In genomic region chr4:39941682-39942217, GRCh38 we compare ENCODE assay signal across 17 cellular contexts. TPM values are rescaled to one million over a fixed set of nuclear protein-coding genes. Genes with fewer than 3 reads are reported as not detected.
DNase-seq lines count a peak whose midpoint lies in the region; ATAC-seq, FAIRE-seq and TF ChIP-seq lines count a peak whose summit lies in the region.
"Had no signal": no experiment of that assay in that cellular context is flagged by ENCODE, and none has a peak within 500 bp of the region (broad histone marks: within the 10 kb centered on the region; RNA-seq: fewer than 3 reads in every experiment).

No MANE protein-coding gene starts in this region.

- no peak overlapping the region for H3K4me3 ChIP-seq in small intestine (ENCODE audit: low read depth in 1 of 2, low read length in 2 of 2)
- no peak overlapping the region for H3K4me3 ChIP-seq in ascending aorta
- H3K4me3 ChIP-seq: A549 had no signal

- no peak overlapping the region for H3K4me3 Mint-ChIP-seq in activated CD8-positive, alpha-beta T cell treated with anti-CD3 and anti-CD28 coated beads for 36 hours
- H3K4me3 Mint-ChIP-seq in activated CD8-positive, alpha-beta T cell treated with anti-CD3 and anti-CD28 coated beads, Interleukin-2, amount 10 ng/mL, durations not matched to agents 7 days and 5 days: no peak overlapping the region
- no peak overlapping the region for H3K4me3 Mint-ChIP-seq in activated naive CD8-positive, alpha-beta T cell treated with anti-CD3 and anti-CD28 coated beads, Interleukin-2, amount 10 ng/mL, durations not matched to agents 7 days and 5 days
- H3K4me3 Mint-ChIP-seq: CD14-positive monocyte, HFFc6 had no signal

- ATAC-seq in activated CD8-positive, alpha-beta T cell treated with anti-CD3 and anti-CD28 coated beads for 36 hours: no peak
- no peak for ATAC-seq in activated CD8-positive, alpha-beta T cell treated with anti-CD3 and anti-CD28 coated beads, Interleukin-2, amount 10 ng/mL, durations not matched to agents 7 days and 5 days
- no peak for ATAC-seq in activated naive CD8-positive, alpha-beta T cell treated with anti-CD3 and anti-CD28 coated beads, Interleukin-2, amount 10 ng/mL, durations not matched to agents 7 days and 5 days (ENCODE audit: low read depth)
- ATAC-seq: A549 had no signal

- H3K9me3 Mint-ChIP-seq in activated CD8-positive, alpha-beta T cell treated with anti-CD3 and anti-CD28 coated beads for 36 hours: no peaks in the 10 kb centered on the region
- no peaks in the 10 kb centered on the region for H3K9me3 Mint-ChIP-seq in activated CD8-positive, alpha-beta T cell treated with anti-CD3 and anti-CD28 coated beads, Interleukin-2, amount 10 ng/mL, durations not matched to agents 7 days and 5 days (ENCODE audit: insufficient read depth)
- H3K9me3 Mint-ChIP-seq in activated naive CD8-positive, alpha-beta T cell treated with anti-CD3 and anti-CD28 coated beads, Interleukin-2, amount 10 ng/mL, durations not matched to agents 7 days and 5 days: no peaks in the 10 kb centered on the region
- H3K9me3 Mint-ChIP-seq: CD14-positive monocyte, HFFc6 had no signal

- TF ChIP-seq POLR2A in GM12891 (IDR thresholded peaks at IDR 0.05; ENCODE audit: low read depth, low read length): no peak

- FAIRE-seq in GM12891 (lab: Jason Lieb, UNC): peak; percentile 73
- FAIRE-seq in small intestine (lab: Jason Lieb, UNC): no peak
- FAIRE-seq: A549 had no signal

- H3K4me1 ChIP-seq in small intestine (ENCODE audit: control insufficient read depth in 2 of 2, insufficient read depth in 1 of 2, low read depth in 1 of 2, low read length in 1 of 2) (no peaks in the 10 kb centered on the region), ascending aorta (no peaks in the 10 kb centered on the region)
- H3K4me1 ChIP-seq: Caco-2 had no signal

- no peak for DNase-seq in activated CD8-positive, alpha-beta T cell treated with anti-CD3 and anti-CD28 coated beads for 36 hours
- DNase-seq in activated CD8-positive, alpha-beta T cell treated with anti-CD3 and anti-CD28 coated beads, Interleukin-2, amount 10 ng/mL, durations not matched to agents 7 days and 5 days: no peak
- DNase-seq in GM12891 (ENCODE audit: insufficient read length, low spot score): no peak
- DNase-seq in activated naive CD8-positive, alpha-beta T cell treated with anti-CD3 and anti-CD28 coated beads, Interleukin-2, amount 10 ng/mL, durations not matched to agents 7 days and 5 days: no peak
- DNase-seq in small intestine: peak; percentile 9
- DNase-seq in DMS53 treated with DMSO at 0.1 percent for 48 hours (lab: John Stamatoyannopoulos, UW; ENCODE audit: unreplicated experiment): no peak
- DNase-seq in HuH-7 (ENCODE audit: low spot score): no peak
- DNase-seq in ascending aorta (ENCODE audit: low spot score in 2 of 2): no peak
- DNase-seq: Caco-2, GOT3, HFFc6, Karpas-422, NCI-H1105 treated with DMSO at 0.1 percent for 48 hours, NCI-H187 treated with DMSO at 0.1 percent for 48 hours, NCI-H446 had no signal

- POLR2A ChIA-PET in activated CD8-positive, alpha-beta T cell treated with anti-CD3 and anti-CD28 coated beads for 36 hours (lab: Charles Lee): interaction anchor here (1.4 to 1.6 kb wide), 2 partner anchors 9 to 22 kb away, joined by 4 to 5 read pairs; no protein-coding TSS in a partner anchor
- POLR2A ChIA-PET in activated CD8-positive, alpha-beta T cell treated with anti-CD3 and anti-CD28 coated beads, Interleukin-2, amount 10 ng/mL, durations not matched to agents 7 days and 5 days (lab: Charles Lee): no interaction called here
- POLR2A ChIA-PET in activated naive CD8-positive, alpha-beta T cell treated with anti-CD3 and anti-CD28 coated beads, Interleukin-2, amount 10 ng/mL, durations not matched to agents 7 days and 5 days (lab: Charles Lee): no interaction called here

- intact Hi-C loops in activated CD8-positive, alpha-beta T cell treated with anti-CD3 and anti-CD28 coated beads for 36 hours (cut with micrococcal nuclease): no loop called here
- intact Hi-C loops in ascending aorta (cut with DNase I): no loop called here

- no peak for TF ChIP-seq CTCF in activated CD8-positive, alpha-beta T cell treated with anti-CD3 and anti-CD28 coated beads for 36 hours (IDR thresholded peaks at IDR 0.05)
- TF ChIP-seq CTCF in ascending aorta (IDR thresholded peaks at IDR 0.05): no peak

- H3K27me3 ChIP-seq in small intestine (ENCODE audit: control insufficient read depth in 2 of 2, insufficient read depth in 2 of 2, low read length in 2 of 2): no peaks in the 10 kb centered on the region
- no peaks in the 10 kb centered on the region for H3K27me3 ChIP-seq in ascending aorta

- H3K9me3 ChIP-seq in small intestine (ENCODE audit: control insufficient read depth, low read depth): no peaks in the 10 kb centered on the region
- H3K9me3 ChIP-seq in ascending aorta: no peaks in the 10 kb centered on the region
- H3K9me3 ChIP-seq: A549, Caco-2 had no signal

- H3K27me3 Mint-ChIP-seq in activated CD8-positive, alpha-beta T cell treated with anti-CD3 and anti-CD28 coated beads for 36 hours: no peaks in the 10 kb centered on the region
- H3K27me3 Mint-ChIP-seq in activated CD8-positive, alpha-beta T cell treated with anti-CD3 and anti-CD28 coated beads, Interleukin-2, amount 10 ng/mL, durations not matched to agents 7 days and 5 days (ENCODE audit: low read depth): no peaks in the 10 kb centered on the region
- no peaks in the 10 kb centered on the region for H3K27me3 Mint-ChIP-seq in activated naive CD8-positive, alpha-beta T cell treated with anti-CD3 and anti-CD28 coated beads, Interleukin-2, amount 10 ng/mL, durations not matched to agents 7 days and 5 days

- H3K27ac ChIP-seq in small intestine (ENCODE audit: low read depth in 1 of 2, low read length in 1 of 2) (no peak overlapping the region), ascending aorta (no peak overlapping the region)
- H3K27ac ChIP-seq: A549 had no signal

- H3K27ac Mint-ChIP-seq in activated CD8-positive, alpha-beta T cell treated with anti-CD3 and anti-CD28 coated beads for 36 hours: peak overlapping the region; percentile 15
- H3K27ac Mint-ChIP-seq in activated CD8-positive, alpha-beta T cell treated with anti-CD3 and anti-CD28 coated beads, Interleukin-2, amount 10 ng/mL, durations not matched to agents 7 days and 5 days: no peak overlapping the region
- H3K27ac Mint-ChIP-seq in activated naive CD8-positive, alpha-beta T cell treated with anti-CD3 and anti-CD28 coated beads, Interleukin-2, amount 10 ng/mL, durations not matched to agents 7 days and 5 days: peak overlapping the region; percentile 40
- H3K27ac Mint-ChIP-seq: HFFc6 had no signal

- CTCF ChIA-PET in activated CD8-positive, alpha-beta T cell treated with anti-CD3 and anti-CD28 coated beads for 36 hours (lab: Charles Lee): interaction anchor here (1.0 kb wide), 1 partner anchor 37 kb away, joined by 3 read pairs; no protein-coding TSS in a partner anchor
- CTCF ChIA-PET in activated CD8-positive, alpha-beta T cell treated with anti-CD3 and anti-CD28 coated beads, Interleukin-2, amount 10 ng/mL, durations not matched to agents 7 days and 5 days (lab: Charles Lee): interaction anchor here (1.1 kb wide), 1 partner anchor 10 kb away, joined by 3 read pairs; no protein-coding TSS in a partner anchor

- H3K36me3 ChIP-seq in small intestine (ENCODE audit: control insufficient read depth in 2 of 2, insufficient read depth in 2 of 2, low read length in 2 of 2) (no peaks in the 10 kb centered on the region), ascending aorta (peaks cover 0 to 3% of the 10 kb centered on the region in 2 donors)

- H3K4me1 Mint-ChIP-seq in activated CD8-positive, alpha-beta T cell treated with anti-CD3 and anti-CD28 coated beads for 36 hours (ENCODE audit: low read depth): peaks cover 53% of the 10 kb centered on the region
- H3K4me1 Mint-ChIP-seq in activated CD8-positive, alpha-beta T cell treated with anti-CD3 and anti-CD28 coated beads, Interleukin-2, amount 10 ng/mL, durations not matched to agents 7 days and 5 days (ENCODE audit: low read depth): peaks cover 31% of the 10 kb centered on the region
- H3K4me1 Mint-ChIP-seq in activated naive CD8-positive, alpha-beta T cell treated with anti-CD3 and anti-CD28 coated beads, Interleukin-2, amount 10 ng/mL, durations not matched to agents 7 days and 5 days: peaks cover 31% of the 10 kb centered on the region

- peaks cover 18% of the 10 kb centered on the region for H3K36me3 Mint-ChIP-seq in activated CD8-positive, alpha-beta T cell treated with anti-CD3 and anti-CD28 coated beads for 36 hours (ENCODE audit: low read depth)
- peaks cover 17% of the 10 kb centered on the region for H3K36me3 Mint-ChIP-seq in activated CD8-positive, alpha-beta T cell treated with anti-CD3 and anti-CD28 coated beads, Interleukin-2, amount 10 ng/mL, durations not matched to agents 7 days and 5 days (ENCODE audit: low read depth)
- peaks cover 31% of the 10 kb centered on the region for H3K36me3 Mint-ChIP-seq in activated naive CD8-positive, alpha-beta T cell treated with anti-CD3 and anti-CD28 coated beads, Interleukin-2, amount 10 ng/mL, durations not matched to agents 7 days and 5 days

- 75 to 91% (median 84%) methylated on average over 2 of the region's 2 CpGs for WGBS in small intestine, 3 donors

TF ChIP-seq in GM12891, 5 proteins besides CTCF, POLR2A, EP300 and RAD21:
- TF ChIP-seq POLR2AphosphoS5 (IDR thresholded peaks at IDR 0.05; ENCODE audit: low read depth, low read length) (no peak), TAF1 (IDR thresholded peaks at IDR 0.05; ENCODE audit: low read depth, low read length) (no peak), PAX5 (IDR thresholded peaks at IDR 0.05; ENCODE audit: insufficient read depth, low read length, severe bottlenecking) (no peak), SPI1 (IDR thresholded peaks at IDR 0.05; ENCODE audit: low read depth, low read length) (no peak), POU2F2 (IDR thresholded peaks at IDR 0.05; ENCODE audit: low read depth, low read length) (no peak)

RNA-seq across cellular contexts. Expression of gene PDS5A, which starts 36.0 kb away (rescaled TPM):
- 100 to 1,000 TPM; 105 to 106 TPM for total RNA-seq in activated CD8-positive, alpha-beta T cell treated with anti-CD3 and anti-CD28 coated beads for 36 hours
- 100 to 1,000 TPM; 120 to 126 TPM for total RNA-seq in activated CD8-positive, alpha-beta T cell treated with anti-CD3 and anti-CD28 coated beads, Interleukin-2, amount 10 ng/mL, durations not matched to agents 7 days and 5 days
- 23.5 TPM for polyA plus RNA-seq in GM12891 (2012; ENCODE audit: low read depth, missing spikeins)
- 10 to 100 TPM; 96.7 to 99.9 TPM for total RNA-seq in activated naive CD8-positive, alpha-beta T cell treated with anti-CD3 and anti-CD28 coated beads, Interleukin-2, amount 10 ng/mL, durations not matched to agents 7 days and 5 days
- polyA plus RNA-seq in small intestine: 10 to 100 TPM; 17.6 to 23.3 (median 22.7) TPM
- 52.9 TPM for total RNA-seq in ascending aorta
